2 cellular contexts compared by ENCODE assay signal in genomic region chr19:35266149-35266903, GRCh38.
TF ChIP-seq lines count a peak whose summit lies in the region.

No MANE protein-coding gene starts in this region.

TF ChIP-seq in IMR-90, 13 proteins besides CTCF, POLR2A, EP300 and RAD21:
- TF ChIP-seq BHLHE40 (IDR thresholded peaks at IDR 0.05; ENCODE audit: low read depth, low read length) (no peak), ELK1 (IDR thresholded peaks at IDR 0.05; ENCODE audit: borderline replicate concordance, low read depth, low read length) (no peak), CHD1 (IDR thresholded peaks at IDR 0.05; ENCODE audit: low read depth, low read length) (no peak), RCOR1 (IDR thresholded peaks at IDR 0.05; ENCODE audit: insufficient replicate concordance, low read length) (no peak), NFE2L2 (IDR thresholded peaks at IDR 0.05; ENCODE audit: low read depth, low read length) (no peak), USF2 (IDR thresholded peaks at IDR 0.05; ENCODE audit: low read depth, low read length) (no peak), MAZ (IDR thresholded peaks at IDR 0.05; ENCODE audit: borderline replicate concordance, low read depth, low read length) (no peak), MXI1 (IDR thresholded peaks at IDR 0.05; ENCODE audit: borderline replicate concordance, low read depth, low read length) (no peak), FOS (IDR thresholded peaks at IDR 0.05; ENCODE audit: low read depth, low read length) (no peak)
TF ChIP-seq in IMR-90: peak in this region for 0.

TF ChIP-seq in GM12891, 5 proteins besides CTCF, POLR2A, EP300 and RAD21:
- no peak for TF ChIP-seq SPI1 (IDR thresholded peaks at IDR 0.05; ENCODE audit: low read depth, low read length)
- no peak for TF ChIP-seq PAX5 (IDR thresholded peaks at IDR 0.05; ENCODE audit: insufficient read depth, low read length, severe bottlenecking)
- TF ChIP-seq POU2F2 (IDR thresholded peaks at IDR 0.05; ENCODE audit: low read depth, low read length): no peak
